Comparison of ENCODE assay signal across 10 cellular contexts in the genomic region with DNA sequence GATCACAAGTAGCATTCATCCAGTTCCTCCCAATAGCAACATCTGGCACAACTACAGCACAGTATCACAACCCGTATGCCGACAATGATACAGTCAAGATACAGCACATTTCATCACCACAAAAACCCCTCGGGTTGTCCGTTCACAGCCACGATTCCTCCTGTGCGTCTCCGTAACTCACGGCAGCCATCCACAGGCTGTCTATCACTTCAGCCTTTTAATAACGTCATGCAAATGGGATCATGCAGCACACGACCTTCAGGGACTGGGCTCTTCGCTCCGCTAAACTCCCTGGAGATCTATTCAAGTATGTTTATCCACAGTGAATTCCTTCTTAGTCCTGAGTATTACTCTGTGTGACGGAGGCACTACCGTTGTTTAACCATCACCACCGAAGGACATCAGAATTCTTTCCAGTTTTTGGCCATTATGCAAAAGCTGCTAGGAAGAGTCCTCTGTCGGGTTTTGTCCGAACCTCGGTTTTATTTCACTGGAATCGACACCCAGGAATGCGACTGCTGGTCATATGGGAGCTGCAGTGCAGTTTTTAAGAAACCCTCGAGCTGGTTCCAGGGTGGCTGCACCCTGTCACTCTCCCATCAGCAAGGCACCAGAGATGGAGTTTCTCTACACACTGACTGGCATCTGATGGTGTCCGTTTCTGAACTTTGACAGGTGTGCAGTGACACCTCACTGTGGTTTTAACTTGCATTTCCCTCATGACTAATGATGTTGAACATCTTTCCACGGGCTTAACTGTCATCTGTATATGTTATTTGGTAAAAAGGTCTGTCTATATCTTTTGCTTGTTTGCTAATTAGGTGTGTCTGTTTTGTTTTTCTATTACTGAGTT.
A peak's percentile ranks its signal among the peaks of the same experiment; 100 is the strongest.
DNase-seq lines count a peak whose midpoint lies in the region; ATAC-seq and TF ChIP-seq lines count a peak whose summit lies in the region.
"Had no signal": no experiment of that assay in that cellular context is flagged by ENCODE, and none has a peak within 500 bp of the region (broad histone marks: within the 10 kb centered on the region; RNA-seq: fewer than 3 reads in every experiment).

No MANE protein-coding gene starts in this region.

- H3K9me2 ChIP-seq in DOHH2 (replicated peaks; ENCODE audit: control insufficient read depth, low read length) = no peaks in the 10 kb centered on the region

- TF ChIP-seq POLR2A in body of pancreas (IDR thresholded peaks at IDR 0.05) = no peak

- H3K9me3 ChIP-seq in DOHH2 (ENCODE audit: control insufficient read depth, insufficient read depth, low read length) (no peaks in the 10 kb centered on the region), body of pancreas (no peaks in the 10 kb centered on the region)

- TF ChIP-seq CTCF in DOHH2 (IDR thresholded peaks at IDR 0.05; ENCODE audit: low read depth, low read length, poor library complexity, severe bottlenecking) (no peak), body of pancreas (IDR thresholded peaks at IDR 0.05) (no peak), omental fat pad (IDR thresholded peaks at IDR 0.05) (no peak), glutamatergic neuron (IDR thresholded peaks at IDR 0.05; ENCODE audit: partially characterized antibody, unreplicated experiment) (no peak)

- intact Hi-C loops in body of pancreas (cut with DNase I) = no loop called here

- peaks cover 30 to 47% of the 10 kb centered on the region in 2 donors for H3K27me3 Mint-ChIP-seq in natural killer cell treated with Interleukin-12 subunit alpha and Interleukin-12 subunit beta and Interleukin-15 and Interleukin-18, amount 100 ng/mL, for 72 hours
- H3K27me3 Mint-ChIP-seq in glutamatergic neuron (ENCODE audit: unreplicated experiment) = peaks cover 5% of the 10 kb centered on the region

- H3K27me3 ChIP-seq in DOHH2 (ENCODE audit: control insufficient read depth, low read length) = no peaks in the 10 kb centered on the region
- no peaks in the 10 kb centered on the region for H3K27me3 ChIP-seq in body of pancreas

- no peaks in the 10 kb centered on the region for H4K20me1 ChIP-seq in DOHH2 (ENCODE audit: control insufficient read depth, insufficient read depth, low read depth, low read length)

- peaks cover 22% of the 10 kb centered on the region for H3K79me2 ChIP-seq in DOHH2 (ENCODE audit: control insufficient read depth, low read length)

- peak; percentile 57 for DNase-seq in Jurkat, Clone E6-1 (ENCODE audit: low read depth, low spot score)
- DNase-seq in body of pancreas (peak in 1 of 4 donors; percentile 7), omental fat pad (ENCODE audit: low spot score) (no peak), AG08395 (ENCODE audit: low spot score) (no peak), glutamatergic neuron (no peak)
- peak; percentile 28 for DNase-seq in natural killer cell treated with Interleukin-12 subunit alpha and Interleukin-12 subunit beta and Interleukin-15 and Interleukin-18, amount 100 ng/mL, for 72 hours (ENCODE audit: low spot score)
- no peak for DNase-seq in stimulated activated CD4-positive, alpha-beta T cell treated with anti-CD3 and anti-CD28 coated beads, Interleukin-15, amount 100 ng/mL, for 24 hours
- DNase-seq: DMS153 had no signal

- H3K4me2 ChIP-seq in DOHH2 (ENCODE audit: low read length) = peak overlapping the region; percentile 99

- peak overlapping the region; percentile 91 for H3K27ac ChIP-seq in DOHH2 (ENCODE audit: low read depth, low read length)
- no peak overlapping the region for H3K27ac ChIP-seq in body of pancreas

- H3K27ac Mint-ChIP-seq in natural killer cell treated with Interleukin-12 subunit alpha and Interleukin-12 subunit beta and Interleukin-15 and Interleukin-18, amount 100 ng/mL, for 72 hours = no peak overlapping the region
- no peak overlapping the region for H3K27ac Mint-ChIP-seq in glutamatergic neuron (ENCODE audit: unreplicated experiment)

- H3F3A ChIP-seq in DOHH2 (ENCODE audit: control insufficient read depth, insufficient read depth) = peaks cover 19% of the 10 kb centered on the region

- no peaks in the 10 kb centered on the region for H3K9me3 Mint-ChIP-seq in natural killer cell treated with Interleukin-12 subunit alpha and Interleukin-12 subunit beta and Interleukin-15 and Interleukin-18, amount 100 ng/mL, for 72 hours
- H3K9me3 Mint-ChIP-seq in glutamatergic neuron (ENCODE audit: unreplicated experiment) = peaks cover 10% of the 10 kb centered on the region

- no peaks in the 10 kb centered on the region for H3K36me3 Mint-ChIP-seq in natural killer cell treated with Interleukin-12 subunit alpha and Interleukin-12 subunit beta and Interleukin-15 and Interleukin-18, amount 100 ng/mL, for 72 hours
- peaks cover 16% of the 10 kb centered on the region for H3K36me3 Mint-ChIP-seq in glutamatergic neuron (ENCODE audit: unreplicated experiment)

- H3K4me1 ChIP-seq in DOHH2 (ENCODE audit: control insufficient read depth, low read length) = peaks cover 55% of the 10 kb centered on the region
- H3K4me1 ChIP-seq in body of pancreas = peaks cover 9% of the 10 kb centered on the region

- H3K4me1 Mint-ChIP-seq in natural killer cell treated with Interleukin-12 subunit alpha and Interleukin-12 subunit beta and Interleukin-15 and Interleukin-18, amount 100 ng/mL, for 72 hours (ENCODE audit: low read depth in 2 of 2) = peaks cover 43 to 56% of the 10 kb centered on the region in 2 donors
- H3K4me1 Mint-ChIP-seq in glutamatergic neuron (ENCODE audit: low read depth, unreplicated experiment) = peaks cover 10% of the 10 kb centered on the region

- WGBS in body of pancreas, 2 donors = 87 to 90% methylated on average over 23 of the region's 23 CpGs

- peak overlapping the region; percentile 77 for H3K4me3 ChIP-seq in DOHH2 (ENCODE audit: low read length)
- no peak overlapping the region for H3K4me3 ChIP-seq in Jurkat, Clone E6-1 (ENCODE audit: low read length)
- no peak overlapping the region for H3K4me3 ChIP-seq in body of pancreas

- H3K4me3 Mint-ChIP-seq in natural killer cell treated with Interleukin-12 subunit alpha and Interleukin-12 subunit beta and Interleukin-15 and Interleukin-18, amount 100 ng/mL, for 72 hours = peak overlapping the region; percentile 53
- no peak overlapping the region for H3K4me3 Mint-ChIP-seq in glutamatergic neuron (ENCODE audit: unreplicated experiment)

- peaks cover 6% of the 10 kb centered on the region; the same call in 1 of the 2 replicates for H3K36me3 ChIP-seq in DOHH2 (ENCODE audit: control insufficient read depth, low read length)
- H3K36me3 ChIP-seq in body of pancreas (replicated peaks in 1 of 2; ENCODE audit: insufficient read depth in 1 of 2, low read depth in 2 of 2) = no peaks in the 10 kb centered on the region

- ATAC-seq in body of pancreas (peak; percentile 13), omental fat pad (ENCODE audit: low FRiP score) (no peak)
- no peak for ATAC-seq in natural killer cell treated with Interleukin-12 subunit alpha and Interleukin-12 subunit beta and Interleukin-15 and Interleukin-18, amount 100 ng/mL, for 72 hours
- ATAC-seq: HCT116 had no signal

Comparison
In these comparisons a context has a peak if more than half of its experiments do, and no peak if none do; other contexts are left out.
1. DNase-seq: peak in Jurkat, Clone E6-1 (single experiment) and natural killer cell treated with Interleukin-12 subunit alpha and Interleukin-12 subunit beta and Interleukin-15 and Interleukin-18, amount 100 ng/mL, for 72 hours (single experiment); none in stimulated activated CD4-positive, alpha-beta T cell treated with anti-CD3 and anti-CD28 coated beads, Interleukin-15, amount 100 ng/mL, for 24 hours (single experiment), omental fat pad (single experiment), AG08395 (single experiment) and glutamatergic neuron (single experiment).